8 cellular contexts compared by ENCODE assay signal in genomic region chr9:22307013-22307711, GRCh38.
DNase-seq lines count a peak whose midpoint lies in the region; ATAC-seq and TF ChIP-seq lines count a peak whose summit lies in the region.

No MANE protein-coding gene starts in this region.

- peak; percentile 42; the same call in 1 of the 2 replicates for TF ChIP-seq CTCF in HEK293 (tag by site-specific recombination; IDR thresholded peaks at IDR 0.05)
- TF ChIP-seq CTCF in OCI-LY7 (conservative IDR thresholded peaks at IDR 0.05; ENCODE audit: low read length) = peak; percentile 85

- H2AK5ac ChIP-seq in neuronal stem cell (ENCODE audit: low read depth, low read length) = no peak overlapping the region

- H4K91ac ChIP-seq in neuronal stem cell (ENCODE audit: low read depth, low read length, poor library complexity) = no peak overlapping the region

- no peak overlapping the region for H2BK120ac ChIP-seq in neuronal stem cell (ENCODE audit: low read depth, low read length)

- ATAC-seq in GM21529 (IDR thresholded peaks at IDR 0.05; ENCODE audit: unreplicated experiment) (no peak), GM21423 (IDR thresholded peaks at IDR 0.05; ENCODE audit: unreplicated experiment) (no peak)

- DNase-seq in Ammon's horn (ENCODE audit: low spot score) (peak; percentile 63), OCI-LY7 (ENCODE audit: low spot score) (peak; percentile 60), epithelial cell of prostate (ENCODE audit: low read depth, low spot score) (peak; percentile 22), neuronal stem cell (ENCODE audit: low spot score) (peak; percentile 60), activated gamma-delta T cell treated with Interleukin-2 at 50 U/mL for 16 hours (no peak)

- intact Hi-C loops in OCI-LY7 (cut with micrococcal nuclease; ENCODE audit: unreplicated experiment) = loop anchor here (1.0 kb wide), 1 partner anchor 145 kb away; no protein-coding TSS in a partner anchor

- H4K20me1 ChIP-seq in OCI-LY7 (ENCODE audit: insufficient read depth, low read length) = no peaks in the 10 kb centered on the region

- no TSS peak for BruUV-seq in OCI-LY7 (replicated peaks; lab: Mats Ljungman, UMichigan)

- no CpG with 5 or more reads among the region's 2 CpGs for WGBS in neuronal stem cell (ENCODE audit: extremely low coverage in 2 of 2, insufficient read length in 2 of 2, insufficient replicate concordance in 1 of 2), 2 donors

- no peak overlapping the region for H4K8ac ChIP-seq in neuronal stem cell (ENCODE audit: low read depth, low read length)

- no peaks in the 10 kb centered on the region for H3K79me2 ChIP-seq in OCI-LY7 (ENCODE audit: insufficient read depth, low read depth, low read length)

- no peak overlapping the region for H3K9ac ChIP-seq in neuronal stem cell (ENCODE audit: low read depth, low read length, poor library complexity)

- no peak overlapping the region for H2BK12ac ChIP-seq in neuronal stem cell (ENCODE audit: low read length)

- no peak overlapping the region for H2BK15ac ChIP-seq in neuronal stem cell (ENCODE audit: low read length)

- H3K4me1 ChIP-seq in HEK293 (ENCODE audit: control insufficient read depth, insufficient read depth, low read length) (no peaks in the 10 kb centered on the region), OCI-LY7 (ENCODE audit: insufficient read depth, low read length, poor library complexity, severe bottlenecking) (no peaks in the 10 kb centered on the region), neuronal stem cell (ENCODE audit: control insufficient read depth in 2 of 2, insufficient read depth in 1 of 2, low read depth in 1 of 2, low read length in 2 of 2) (peaks cover 0 to 1% of the 10 kb centered on the region in 2 donors)

- H3K27ac ChIP-seq in HEK293 (ENCODE audit: extremely low read depth, low read depth, low read length) = no peak overlapping the region
- H3K27ac ChIP-seq in OCI-LY7 (ENCODE audit: low read depth, low read length, poor library complexity, severe bottlenecking) = no peak overlapping the region
- no peak overlapping the region for H3K27ac ChIP-seq in epithelial cell of prostate
- no peak overlapping the region for H3K27ac ChIP-seq in neuronal stem cell (replicated peaks; ENCODE audit: low read length)

- no peaks in the 10 kb centered on the region for H3K36me3 ChIP-seq in HEK293 (ENCODE audit: control insufficient read depth in 2 of 2, insufficient read depth in 1 of 2, low read length in 2 of 2)
- no peaks in the 10 kb centered on the region for H3K36me3 ChIP-seq in OCI-LY7 (ENCODE audit: insufficient read depth, low read length)
- no peaks in the 10 kb centered on the region for H3K36me3 ChIP-seq in neuronal stem cell (replicated peaks in 1 of 2; ENCODE audit: control insufficient read depth in 2 of 2, insufficient read depth in 2 of 2, low read length in 2 of 2)

- no peaks in the 10 kb centered on the region for H3K27me3 ChIP-seq in neuronal stem cell (ENCODE audit: control insufficient read depth in 3 of 3, insufficient read depth in 3 of 3, low read depth in 1 of 3, low read length in 3 of 3)

- no peak overlapping the region for H3K14ac ChIP-seq in neuronal stem cell (ENCODE audit: low read length)

- H2AFZ ChIP-seq in OCI-LY7 (ENCODE audit: low read length) = no peak overlapping the region
- no peak overlapping the region for H2AFZ ChIP-seq in neuronal stem cell (ENCODE audit: low read length)

- CTCF ChIA-PET in HEK293 (lab: Yijun Ruan, JAX) = interaction anchor here (0.5 to 7.7 kb wide), 52 partner anchors 8 to 1414 kb away, joined by 3 to 183 read pairs (median 5); partner anchors contain the start of genes CDKN2B and DMRTA1
- CTCF ChIA-PET in OCI-LY7 (lab: Charles Lee; ENCODE audit: unreplicated experiment) = no interaction called here

- no peak overlapping the region for H3K23ac ChIP-seq in neuronal stem cell (ENCODE audit: low read depth, low read length, poor library complexity)

- no peak overlapping the region for H2BK5ac ChIP-seq in neuronal stem cell (ENCODE audit: low read length)

- H3K4ac ChIP-seq in neuronal stem cell (ENCODE audit: low read length) = no peak overlapping the region

- H3K18ac ChIP-seq in neuronal stem cell (ENCODE audit: low read length) = no peak overlapping the region

- no peaks in the 10 kb centered on the region for H3K9me3 ChIP-seq in HEK293 (ENCODE audit: control insufficient read depth, insufficient read depth, low read depth, low read length)
- no peaks in the 10 kb centered on the region for H3K9me3 ChIP-seq in OCI-LY7 (ENCODE audit: low read length)
- peaks cover 0 to 3% of the 10 kb centered on the region in 2 donors for H3K9me3 ChIP-seq in neuronal stem cell (replicated peaks in 1 of 2; ENCODE audit: control insufficient read depth in 2 of 2, insufficient read depth in 1 of 2, low read depth in 1 of 2, low read length in 2 of 2)

- H3K4me2 ChIP-seq in OCI-LY7 (ENCODE audit: low read length) = no peak overlapping the region
- H3K4me2 ChIP-seq in neuronal stem cell (ENCODE audit: insufficient read depth, low read length, poor library complexity, severe bottlenecking) = no peak overlapping the region

- H3K4me3 ChIP-seq in HEK293 (ENCODE audit: low read depth, low read length) (no peak overlapping the region), OCI-LY7 (ENCODE audit: low read depth, low read length, poor library complexity, severe bottlenecking) (no peak overlapping the region), neuronal stem cell (ENCODE audit: low read length in 2 of 2) (no peak overlapping the region)

- POLR2A ChIA-PET in HEK293 (lab: Yijun Ruan, JAX) (interaction anchor here (0.6 to 1.0 kb wide), 2 partner anchors 35 to 145 kb away, joined by 3 read pairs; no protein-coding TSS in a partner anchor), OCI-LY7 (lab: Charles Lee) (interaction anchor here (0.7 kb wide), 1 partner anchor 523 kb away, joined by 3 read pairs; no protein-coding TSS in a partner anchor)

- H3K79me1 ChIP-seq in neuronal stem cell (ENCODE audit: low read depth, low read length) = no peaks in the 10 kb centered on the region

- no peaks in the 10 kb centered on the region for H3K9me2 ChIP-seq in OCI-LY7 (ENCODE audit: insufficient read depth, low read length)

TF ChIP-seq in HEK293, 187 proteins besides CTCF, POLR2A, EP300 and RAD21:
- no peak for TF ChIP-seq ZNF350 (tag by site-specific recombination; IDR thresholded peaks at IDR 0.05)
- no peak for TF ChIP-seq ZNF600 (tag by site-specific recombination; IDR thresholded peaks at IDR 0.05)
- TF ChIP-seq ZNF654 (tag by site-specific recombination; IDR thresholded peaks at IDR 0.05; ENCODE audit: low read depth) = peak; percentile 77
